37 cellular contexts compared by ENCODE assay signal in genomic region chr10:113977174-113977573, GRCh38.
"Had no signal": no experiment of that assay in that cellular context is flagged by ENCODE, and none has a peak within 500 bp of the region (broad histone marks: within the 10 kb centered on the region; RNA-seq: fewer than 3 reads in every experiment).

No MANE protein-coding gene starts in this region.

- ATAC-seq: activated CD8-positive, alpha-beta memory T cell treated with anti-CD3 and anti-CD28 coated beads, Interleukin-2, amount 10 ng/mL, durations not matched to agents 7 days and 5 days; activated CD8-positive, alpha-beta T cell treated with anti-CD3 and anti-CD28 coated beads for 36 hours; activated naive CD8-positive, alpha-beta T cell treated with anti-CD3 and anti-CD28 coated beads, Interleukin-2, amount 50 U/mL, for 24 hours had no signal

- H3K4me1 ChIP-seq: ascending aorta had no signal

- H3K27ac ChIP-seq: ascending aorta, cardiac muscle cell, VCaP had no signal

- H3K4me1 Mint-ChIP-seq: activated B cell treated with CpG ODN at 0.5 μM for 24 hours; activated CD4-positive, alpha-beta T cell treated with anti-CD3 and anti-CD28 coated beads, Interleukin-2, amount 10 ng/mL, durations not matched to agents 24 days and 14 days; activated naive CD4-positive, alpha-beta T cell treated with anti-CD3 and anti-CD28 coated beads, Interleukin-2, amount 10 ng/mL, durations not matched to agents 7 days and 5 days; activated naive CD4-positive, alpha-beta T cell treated with anti-CD3 and anti-CD28 coated beads, Interleukin-2, amount 50 U/mL, for 24 hours; activated naive CD8-positive, alpha-beta T cell treated with anti-CD3 and anti-CD28 coated beads, Interleukin-2, amount 10 ng/mL, durations not matched to agents 7 days and 5 days; activated naive CD8-positive, alpha-beta T cell treated with anti-CD3 and anti-CD28 coated beads, Interleukin-2, amount 50 U/mL, for 24 hours; brain had no signal

- DNase-seq: activated B cell treated with CpG ODN at 0.5 μM for 24 hours; activated CD4-positive, alpha-beta memory T cell treated with anti-CD3 and anti-CD28 coated beads for 36 hours; activated CD4-positive, alpha-beta T cell treated with anti-CD3 and anti-CD28 coated beads for 4 hours; activated CD4-positive, alpha-beta T cell treated with anti-CD3 and anti-CD28 coated beads, Interleukin-2, amount 10 ng/mL, durations not matched to agents 24 days and 14 days; activated CD4-positive, alpha-beta T cell treated with anti-CD3 and anti-CD28 coated beads, Interleukin-2, amount 50 U/mL, for 1 hour; activated CD4-positive, alpha-beta T cell treated with anti-CD3 and anti-CD28 coated beads, Interleukin-2, amount 50 U/mL, for 4 hours; activated CD4-positive, CD25-positive, alpha-beta regulatory T cell treated with anti-CD3 and anti-CD28 coated beads, Interleukin-2, amount 50 U/mL, for 72 hours; activated CD8-positive, alpha-beta memory T cell treated with anti-CD3 and anti-CD28 coated beads for 24 hours; activated CD8-positive, alpha-beta memory T cell treated with anti-CD3 and anti-CD28 coated beads, Interleukin-2, amount 10 ng/mL, durations not matched to agents 7 days and 5 days; activated CD8-positive, alpha-beta memory T cell treated with anti-CD3 and anti-CD28 coated beads, Interleukin-2, amount 50 U/mL, for 48 hours; activated CD8-positive, alpha-beta T cell treated with anti-CD3 and anti-CD28 coated beads for 36 hours; activated effector memory CD4-positive, alpha-beta T cell treated with Interleukin-2 at 50 U/mL for 16 hours; activated gamma-delta T cell; activated naive CD4-positive, alpha-beta T cell treated with anti-CD3 and anti-CD28 coated beads, Interleukin-2, amount 10 ng/mL, durations not matched to agents 7 days and 5 days; activated naive CD4-positive, alpha-beta T cell treated with Interleukin-2 at 50 U/mL for 16 hours; activated naive CD8-positive, alpha-beta T cell treated with anti-CD3 and anti-CD28 coated beads, Interleukin-2, amount 10 ng/mL, durations not matched to agents 7 days and 5 days; activated naive CD8-positive, alpha-beta T cell treated with anti-CD3 and anti-CD28 coated beads, Interleukin-2, amount 50 U/mL, for 24 hours; activated T-cell treated with anti-CD3 and anti-CD28 coated beads, Interleukin-2, amount 50 U/mL, for 24 hours; activated T-cell treated with anti-CD3 and anti-CD28 coated beads, Interleukin-2, amount 50 U/mL, for 48 hours; amygdala; anterior cingulate cortex; caudate nucleus; cerebellar nuclear complex; T-helper 1 cell; T-helper 2 cell; T-helper 9 cell had no signal

- FAIRE-seq: TTC549 had no signal

- H3K9me3 ChIP-seq: ascending aorta had no signal

- H3K36me3 Mint-ChIP-seq: activated CD4-positive, alpha-beta memory T cell treated with anti-CD3 and anti-CD28 coated beads for 36 hours; activated naive CD4-positive, alpha-beta T cell treated with anti-CD3 and anti-CD28 coated beads, Interleukin-2, amount 10 ng/mL, durations not matched to agents 7 days and 5 days; activated naive CD4-positive, alpha-beta T cell treated with anti-CD3 and anti-CD28 coated beads, Interleukin-2, amount 50 U/mL, for 24 hours; activated naive CD8-positive, alpha-beta T cell; brain had no signal

- H3K36me3 ChIP-seq: ascending aorta, cardiac muscle cell had no signal

- H3K27ac Mint-ChIP-seq: activated B cell treated with CpG ODN at 0.5 μM for 24 hours; activated CD4-positive, alpha-beta memory T cell treated with anti-CD3 and anti-CD28 coated beads for 36 hours; activated CD4-positive, alpha-beta T cell treated with anti-CD3 and anti-CD28 coated beads, Interleukin-2, amount 10 ng/mL, durations not matched to agents 24 days and 14 days; activated CD8-positive, alpha-beta memory T cell treated with anti-CD3 and anti-CD28 coated beads, Interleukin-2, amount 10 ng/mL, durations not matched to agents 7 days and 5 days; activated CD8-positive, alpha-beta T cell treated with anti-CD3 and anti-CD28 coated beads for 36 hours; activated naive CD4-positive, alpha-beta T cell treated with anti-CD3 and anti-CD28 coated beads, Interleukin-2, amount 10 ng/mL, durations not matched to agents 7 days and 5 days; activated naive CD4-positive, alpha-beta T cell treated with anti-CD3 and anti-CD28 coated beads, Interleukin-2, amount 50 U/mL, for 24 hours; activated naive CD8-positive, alpha-beta T cell; activated naive CD8-positive, alpha-beta T cell treated with anti-CD3 and anti-CD28 coated beads, Interleukin-2, amount 10 ng/mL, durations not matched to agents 7 days and 5 days; activated naive CD8-positive, alpha-beta T cell treated with anti-CD3 and anti-CD28 coated beads, Interleukin-2, amount 50 U/mL, for 24 hours; activated T-cell treated with anti-CD3 and anti-CD28 coated beads, Interleukin-2, amount 50 U/mL, for 24 hours; activated T-helper 2 cell treated with anti-CD3 and anti-CD28 coated beads, Interferon-gamma antibody, Interleukin-2, Interleukin-4, amounts not matched to agents 10 μg/mL and 5 μg/mL and 100 μg/mL, durations not matched to agents 14 hours and 24 hours and 36 hours; T-helper 1 cell treated with Interleukin-12 subunit alpha and Interleukin-12 subunit beta and Interleukin-4 antibody, amounts not matched to agents 30 μg/mL and 1 μg/mL, for 36 hours; T-helper 2 cell treated with Interferon-gamma antibody and Interleukin-4, amounts not matched to agents 5 μg/mL and 100 μg/mL, for 36 hours had no signal

- H3K4me3 Mint-ChIP-seq: activated B cell treated with CpG ODN at 0.5 μM for 24 hours; activated CD4-positive, alpha-beta memory T cell treated with anti-CD3 and anti-CD28 coated beads for 36 hours; activated CD4-positive, alpha-beta T cell treated with anti-CD3 and anti-CD28 coated beads, Interleukin-2, amount 10 ng/mL, durations not matched to agents 24 days and 14 days; activated CD8-positive, alpha-beta memory T cell treated with anti-CD3 and anti-CD28 coated beads, Interleukin-2, amount 10 ng/mL, durations not matched to agents 7 days and 5 days; activated CD8-positive, alpha-beta T cell treated with anti-CD3 and anti-CD28 coated beads for 36 hours; activated naive CD4-positive, alpha-beta T cell treated with anti-CD3 and anti-CD28 coated beads, Interleukin-2, amount 10 ng/mL, durations not matched to agents 7 days and 5 days; activated naive CD4-positive, alpha-beta T cell treated with anti-CD3 and anti-CD28 coated beads, Interleukin-2, amount 50 U/mL, for 24 hours; activated naive CD8-positive, alpha-beta T cell; activated naive CD8-positive, alpha-beta T cell treated with anti-CD3 and anti-CD28 coated beads, Interleukin-2, amount 10 ng/mL, durations not matched to agents 7 days and 5 days; activated naive CD8-positive, alpha-beta T cell treated with anti-CD3 and anti-CD28 coated beads, Interleukin-2, amount 50 U/mL, for 24 hours; activated T-cell treated with anti-CD3 and anti-CD28 coated beads, Interleukin-2, amount 50 U/mL, for 24 hours; brain; central memory CD8-positive, alpha-beta T cell; T-helper 1 cell treated with Interleukin-12 subunit alpha and Interleukin-12 subunit beta and Interleukin-4 antibody, amounts not matched to agents 30 μg/mL and 1 μg/mL, for 36 hours; T-helper 2 cell treated with Interferon-gamma antibody and Interleukin-4, amounts not matched to agents 5 μg/mL and 100 μg/mL, for 36 hours had no signal

- H3K9me3 Mint-ChIP-seq: activated B cell treated with CpG ODN at 0.5 μM for 24 hours; activated CD4-positive, alpha-beta memory T cell treated with anti-CD3 and anti-CD28 coated beads for 36 hours; activated CD8-positive, alpha-beta T cell treated with anti-CD3 and anti-CD28 coated beads for 36 hours; activated naive CD4-positive, alpha-beta T cell treated with anti-CD3 and anti-CD28 coated beads, Interleukin-2, amount 50 U/mL, for 24 hours; activated naive CD8-positive, alpha-beta T cell treated with anti-CD3 and anti-CD28 coated beads, Interleukin-2, amount 50 U/mL, for 24 hours; activated T-cell treated with anti-CD3 and anti-CD28 coated beads, Interleukin-2, amount 50 U/mL, for 24 hours; central memory CD8-positive, alpha-beta T cell; T-helper 2 cell treated with Interferon-gamma antibody and Interleukin-4, amounts not matched to agents 5 μg/mL and 100 μg/mL, for 36 hours had no signal

- H3K4me3 ChIP-seq: ascending aorta, cardiac muscle cell had no signal

- H3K27me3 ChIP-seq: ascending aorta, cardiac muscle cell had no signal
